In the genomic region with DNA sequence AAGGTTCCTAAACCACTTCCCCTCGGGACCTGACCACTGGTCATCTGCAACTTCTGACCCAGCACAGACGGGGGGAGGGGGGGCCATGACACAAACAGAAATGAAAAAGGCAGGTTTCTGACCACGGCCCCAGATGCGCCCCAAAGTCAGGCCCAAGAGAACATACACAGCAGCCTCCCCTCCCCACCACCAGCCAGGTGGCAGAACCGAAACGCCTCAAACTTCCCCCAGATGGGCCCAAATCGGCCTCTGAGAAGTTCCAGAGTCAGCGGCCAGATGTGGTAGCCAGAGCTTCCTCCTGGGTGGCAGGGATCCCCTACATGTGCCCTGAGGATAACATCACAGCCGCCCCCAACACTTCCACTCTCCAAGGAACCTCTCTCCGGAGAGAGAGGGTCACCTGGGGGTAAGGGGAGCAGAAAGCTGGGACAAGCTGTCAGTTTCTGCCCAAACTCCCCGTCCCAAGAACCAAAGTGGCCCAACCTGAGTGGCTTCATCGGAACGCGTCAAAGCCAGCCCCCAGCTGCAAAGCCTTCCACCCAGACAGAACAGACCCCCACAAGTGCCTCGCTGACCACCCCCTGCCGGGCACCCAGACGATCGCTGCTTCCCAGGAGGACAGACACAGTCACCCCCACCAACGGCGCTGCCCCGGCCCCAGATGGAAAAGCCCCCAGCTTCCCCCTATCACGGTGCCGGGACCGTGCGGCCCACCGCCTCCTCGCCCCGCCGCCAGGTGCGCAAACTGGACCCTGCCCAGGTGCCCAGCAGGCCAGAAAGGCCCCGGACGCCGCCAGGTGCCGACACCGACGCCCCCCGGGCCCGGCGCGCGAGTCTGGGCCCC, we compare ENCODE assay signal across 8 cellular contexts. TPM values are rescaled to one million over a fixed set of nuclear protein-coding genes. Genes with fewer than 3 reads are reported as not detected.
DNase-seq lines count a peak whose midpoint lies in the region; ATAC-seq and TF ChIP-seq lines count a peak whose summit lies in the region.

No MANE protein-coding gene starts in this region.

- no peak for TF ChIP-seq POLR2A in heart left ventricle (IDR thresholded peaks at IDR 0.05)

- intact Hi-C loops in CD4-positive, alpha-beta T cell (cut with DNase I, micrococcal nuclease), result loop anchor here (2.0 to 10.0 kb wide), 8 partner anchors 38 to 396 kb away; partner anchors contain the start of genes COPE (in 1 of the 2), DDX49 (in 1 of the 2), REX1BD (in 1 of the 2) and UPF1 (in 1 of the 2)
- intact Hi-C loops in heart left ventricle (cut with DNase I), result loop anchor here in 5 of 10 donors (5.0 kb wide), 5 partner anchors 36 to 59 kb away; partner anchors contain the start of genes KXD1 (in 3 of the 5) and UBA52 (in 1 of the 5)

- peaks cover 6% of the 10 kb centered on the region for H3K36me3 Mint-ChIP-seq in CD4-positive, alpha-beta T cell (ENCODE audit: low read depth)

- H3K36me3 ChIP-seq in HUES64 (ENCODE audit: insufficient read depth, low read length), result no peaks in the 10 kb centered on the region
- H3K36me3 ChIP-seq in heart left ventricle, result peaks cover 0 to 3% (median 0%) of the 10 kb centered on the region in 9 donors

- peaks cover 17% of the 10 kb centered on the region for H3K4me1 Mint-ChIP-seq in CD4-positive, alpha-beta T cell (ENCODE audit: low read depth)

- no peaks in the 10 kb centered on the region for H3K9me3 ChIP-seq in CD4-positive, alpha-beta T cell (ENCODE audit: control insufficient read depth, low read length)
- H3K9me3 ChIP-seq in HUES64 (ENCODE audit: insufficient read depth, low read depth, low read length) (no peaks in the 10 kb centered on the region), heart left ventricle (no peaks in the 10 kb centered on the region)

- TF ChIP-seq CTCF in CD4-positive, alpha-beta T cell (IDR thresholded peaks at IDR 0.05), result no peak
- TF ChIP-seq CTCF in heart left ventricle (IDR thresholded peaks at IDR 0.05), result no peak
- peak; percentile 23 for TF ChIP-seq CTCF in retinal pigment epithelial cell (conservative IDR thresholded peaks at IDR 0.05; ENCODE audit: low read depth, low read length)

- H3K27me3 ChIP-seq in CD4-positive, alpha-beta T cell (ENCODE audit: control insufficient read depth, insufficient read depth, low read length), result no peaks in the 10 kb centered on the region
- H3K27me3 ChIP-seq in HUES64 (ENCODE audit: insufficient read depth, low read length) (no peaks in the 10 kb centered on the region), heart left ventricle (no peaks in the 10 kb centered on the region)

- peak overlapping the region; percentile 95 for H3K27ac ChIP-seq in CD4-positive, alpha-beta T cell (ENCODE audit: low read depth, low read length)
- H3K27ac ChIP-seq in HUES64 (ENCODE audit: low read depth, low read length), result peak overlapping the region; percentile 78; the same call in 1 of the 2 replicates
- peak overlapping the region; percentile 64 to 99 (median 95) for H3K27ac ChIP-seq in heart left ventricle

- H3K9ac ChIP-seq in HUES64 (ENCODE audit: low read depth, low read length), result peak overlapping the region; percentile 94

- peak overlapping the region; percentile 71 for H3K27ac Mint-ChIP-seq in CD4-positive, alpha-beta T cell

- CTCF ChIA-PET in CD4-positive, alpha-beta T cell (lab: Charles Lee), result interaction anchor here (1.0 to 4.2 kb wide), 23 partner anchors 8 to 327 kb away, joined by 3 to 35 read pairs (median 6); partner anchors contain the start of genes FKBP8, KXD1, REX1BD and UBA52

- H3K4me1 ChIP-seq in HUES64 (ENCODE audit: insufficient read depth, low read length), result peaks cover 5% of the 10 kb centered on the region
- peaks cover 0 to 38% (median 21%) of the 10 kb centered on the region in 12 donors for H3K4me1 ChIP-seq in heart left ventricle

- POLR2A ChIA-PET in CD4-positive, alpha-beta T cell (lab: Charles Lee), result interaction anchor here (0.6 to 5.1 kb wide), 25 partner anchors 11 to 950 kb away, joined by 3 to 59 read pairs (median 4); partner anchors contain the start of genes COPE, DDX49, FKBP8 and JUND

- DNase-seq in CD4-positive, alpha-beta T cell, result peak in 3 of 10 experiments; percentile 11 to 38 (median 30)
- peak; percentile 22 for DNase-seq in activated T-helper 9 cell treated with anti-CD3 and anti-CD28 coated beads, Interleukin-2, amount 50 U/mL, for 16 hours (ENCODE audit: low read depth)
- DNase-seq in heart left ventricle (peak in 3 of 5 donors; percentile 41 to 58 (median 42)), retinal pigment epithelial cell (ENCODE audit: low read depth) (no peak), DMS153 treated with DMSO at 0.1 percent for 48 hours (lab: John Stamatoyannopoulos, UW; ENCODE audit: unreplicated experiment) (no peak)

- H3K27me3 Mint-ChIP-seq in CD4-positive, alpha-beta T cell, result no peaks in the 10 kb centered on the region

- ATAC-seq in CD4-positive, alpha-beta T cell (ENCODE audit: poor library complexity), result no peak
- peak in 1 of 4 donors; percentile 0 for ATAC-seq in heart left ventricle
- no peak for ATAC-seq in HG03045 (IDR thresholded peaks at IDR 0.05; ENCODE audit: unreplicated experiment)
- ATAC-seq in GM21737 (IDR thresholded peaks at IDR 0.05; ENCODE audit: unreplicated experiment), result no peak

- H3K4me3 ChIP-seq in HUES64 (ENCODE audit: low read length) (peak overlapping the region; percentile 100), heart left ventricle (peak overlapping the region; percentile 77 to 100 (median 96)), retinal pigment epithelial cell (ENCODE audit: low read length) (peak overlapping the region; percentile 85)

- under 1% methylated on average over 39 of the region's 41 CpGs for WGBS in HUES64
- WGBS in heart left ventricle, 4 donors, result 1% methylated on average over 21 to 41 of the region's 41 CpGs

- H3K4me3 Mint-ChIP-seq in CD4-positive, alpha-beta T cell, result peak overlapping the region; percentile 97

- H3K9me3 Mint-ChIP-seq in CD4-positive, alpha-beta T cell, result no peaks in the 10 kb centered on the region

RNA-seq across cellular contexts. Expression of gene ELL, which starts 0.8 kb away (rescaled TPM):
- 10 to 100 TPM; 46.2 to 46.8 TPM for total RNA-seq in CD4-positive, alpha-beta T cell
- 6.1 TPM for polyA plus RNA-seq in HUES64 (2013, experiment 1 of 2)
- polyA plus RNA-seq in HUES64 (2013, experiment 2 of 2), result 5.8 TPM
- 10 to 100 TPM in 4 of 9 donors, 1 to 10 TPM in 5; 5.9 to 17.8 (median 9.1) TPM for total RNA-seq in heart left ventricle
- polyA plus RNA-seq in heart left ventricle, result 1 to 10 TPM; 6.2 to 7.3 TPM

RNA-seq across cellular contexts. Expression of gene FKBP8, which starts 22.3 kb away (rescaled TPM):
- total RNA-seq in CD4-positive, alpha-beta T cell, result 100 to 1,000 TPM; 147 to 152 TPM
- 158 TPM for polyA plus RNA-seq in HUES64 (2013, experiment 1 of 2)
- 169 TPM for polyA plus RNA-seq in HUES64 (2013, experiment 2 of 2)
- total RNA-seq in heart left ventricle, result 100 to 1,000 TPM; 136 to 353 (median 157) TPM
- polyA plus RNA-seq in heart left ventricle, result 100 to 1,000 TPM; 142 to 270 TPM

RNA-seq across cellular contexts. Expression of gene KXD1, which starts 36.6 kb away (rescaled TPM):
- total RNA-seq in CD4-positive, alpha-beta T cell, result 10 to 100 TPM; 64.2 to 66.9 TPM
- polyA plus RNA-seq in HUES64 (2013, experiment 1 of 2), result 104 TPM
- polyA plus RNA-seq in HUES64 (2013, experiment 2 of 2), result 118 TPM
- total RNA-seq in heart left ventricle, result 100 to 1,000 TPM in 1 of 9 donors, 10 to 100 TPM in 8; 36.1 to 116 (median 46.7) TPM
- polyA plus RNA-seq in heart left ventricle, result 100 to 1,000 TPM in 1 of 2 donors, 10 to 100 TPM in 1; 36.9 to 106 TPM

RNA-seq across cellular contexts. Expression of gene UBA52, which starts 50.6 kb away (rescaled TPM):
- 1,000 to 10,000 TPM; 2,255 to 2,378 TPM for total RNA-seq in CD4-positive, alpha-beta T cell
- 1,216 TPM for polyA plus RNA-seq in HUES64 (2013, experiment 1 of 2)
- 1,283 TPM for polyA plus RNA-seq in HUES64 (2013, experiment 2 of 2)
- total RNA-seq in heart left ventricle, result 100 to 1,000 TPM; 336 to 944 (median 761) TPM
- polyA plus RNA-seq in heart left ventricle, result 100 to 1,000 TPM; 675 to 716 TPM

Comparison
In these comparisons a context has a peak if more than half of its experiments do, and no peak if none do; other contexts are left out.
1. DNase-seq: peak in activated T-helper 9 cell treated with anti-CD3 and anti-CD28 coated beads, Interleukin-2, amount 50 U/mL, for 16 hours (single experiment) and heart left ventricle (3 of 5); none in retinal pigment epithelial cell (single experiment) and DMS153 treated with DMSO at 0.1 percent for 48 hours (single experiment).
2. Peak in every context shown above with its lines, with median percentiles within 50 percentile points of each other: H3K27ac ChIP-seq and H3K4me3 ChIP-seq.